19 cellular contexts compared by ENCODE assay signal in genomic region chr4:777520-778262, GRCh38. TPM values are rescaled to one million over a fixed set of nuclear protein-coding genes. Genes with fewer than 3 reads are reported as not detected.
A peak's percentile ranks its signal among the peaks of the same experiment; 100 is the strongest.
DNase-seq lines count a peak whose midpoint lies in the region; ATAC-seq, FAIRE-seq and TF ChIP-seq lines count a peak whose summit lies in the region.
"Had no signal": no experiment of that assay in that cellular context is flagged by ENCODE, and none has a peak within 500 bp of the region (broad histone marks: within the 10 kb centered on the region; RNA-seq: fewer than 3 reads in every experiment).

No MANE protein-coding gene starts in this region.

- peaks cover 52% of the 10 kb centered on the region for H3K36me3 Mint-ChIP-seq in T-helper 1 cell treated with Interleukin-12 subunit alpha and Interleukin-12 subunit beta and Interleukin-4 antibody, amounts not matched to agents 30 μg/mL and 1 μg/mL, for 36 hours (ENCODE audit: low read depth)
- peaks cover 62% of the 10 kb centered on the region for H3K36me3 Mint-ChIP-seq in activated naive CD8-positive, alpha-beta T cell treated with anti-CD3 and anti-CD28 coated beads for 36 hours
- H3K36me3 Mint-ChIP-seq in natural killer cell treated with Interleukin-12 subunit alpha and Interleukin-12 subunit beta and Interleukin-15 and Interleukin-18, amount 100 ng/mL, for 72 hours: peaks cover 24% of the 10 kb centered on the region

- H3K9me3 Mint-ChIP-seq in T-helper 1 cell treated with Interleukin-12 subunit alpha and Interleukin-12 subunit beta and Interleukin-4 antibody, amounts not matched to agents 30 μg/mL and 1 μg/mL, for 36 hours: no peaks in the 10 kb centered on the region
- no peaks in the 10 kb centered on the region for H3K9me3 Mint-ChIP-seq in activated naive CD8-positive, alpha-beta T cell treated with anti-CD3 and anti-CD28 coated beads for 36 hours
- H3K9me3 Mint-ChIP-seq in natural killer cell treated with Interleukin-12 subunit alpha and Interleukin-12 subunit beta and Interleukin-15 and Interleukin-18, amount 100 ng/mL, for 72 hours: no peaks in the 10 kb centered on the region

- no peak for FAIRE-seq in GM12891 (lab: Jason Lieb, UNC)
- no peak for FAIRE-seq in GM19239 (lab: Jason Lieb, UNC)
- FAIRE-seq: urothelium cell line had no signal

- DNase-seq in T-helper 1 cell (no peak), GM12891 (ENCODE audit: insufficient read length, low spot score) (no peak), NCI-H2107 treated with DMSO at 0.1 percent for 48 hours (lab: John Stamatoyannopoulos, UW; ENCODE audit: unreplicated experiment) (no peak), GM19239 (ENCODE audit: insufficient read length, low spot score) (no peak)
- DNase-seq in activated naive CD8-positive, alpha-beta T cell treated with anti-CD3 and anti-CD28 coated beads for 36 hours: no peak
- DNase-seq in natural killer cell treated with Interleukin-12 subunit alpha and Interleukin-12 subunit beta and Interleukin-15 and Interleukin-18, amount 100 ng/mL, for 72 hours (ENCODE audit: low spot score): no peak
- DNase-seq: 8988T; KBM-7; left ventricle myocardium superior; NCI-H1694; NCI-H748 treated with DMSO at 0.1 percent for 48 hours; OCI-M1; SIG-M5; stimulated activated CD4-positive, alpha-beta T cell treated with anti-CD3 and anti-CD28 coated beads, Interleukin-4, amount 100 ng/mL, for 1 hour had no signal

- H3K27ac Mint-ChIP-seq in T-helper 1 cell treated with Interleukin-12 subunit alpha and Interleukin-12 subunit beta and Interleukin-4 antibody, amounts not matched to agents 30 μg/mL and 1 μg/mL, for 36 hours: peak overlapping the region; percentile 20
- peak overlapping the region; percentile 6 for H3K27ac Mint-ChIP-seq in activated naive CD8-positive, alpha-beta T cell treated with anti-CD3 and anti-CD28 coated beads for 36 hours
- H3K27ac Mint-ChIP-seq in natural killer cell treated with Interleukin-12 subunit alpha and Interleukin-12 subunit beta and Interleukin-15 and Interleukin-18, amount 100 ng/mL, for 72 hours: peak overlapping the region; percentile 55 to 68

- H3K4me3 Mint-ChIP-seq in T-helper 1 cell treated with Interleukin-12 subunit alpha and Interleukin-12 subunit beta and Interleukin-4 antibody, amounts not matched to agents 30 μg/mL and 1 μg/mL, for 36 hours: no peak overlapping the region
- no peak overlapping the region for H3K4me3 Mint-ChIP-seq in activated naive CD8-positive, alpha-beta T cell treated with anti-CD3 and anti-CD28 coated beads for 36 hours
- peak overlapping the region; percentile 46 for H3K4me3 Mint-ChIP-seq in natural killer cell treated with Interleukin-12 subunit alpha and Interleukin-12 subunit beta and Interleukin-15 and Interleukin-18, amount 100 ng/mL, for 72 hours

- H3K4me1 Mint-ChIP-seq in T-helper 1 cell treated with Interleukin-12 subunit alpha and Interleukin-12 subunit beta and Interleukin-4 antibody, amounts not matched to agents 30 μg/mL and 1 μg/mL, for 36 hours (ENCODE audit: low read depth): peaks cover 46% of the 10 kb centered on the region
- peaks cover 57% of the 10 kb centered on the region for H3K4me1 Mint-ChIP-seq in activated naive CD8-positive, alpha-beta T cell treated with anti-CD3 and anti-CD28 coated beads for 36 hours
- peaks cover 52 to 56% of the 10 kb centered on the region in 2 donors for H3K4me1 Mint-ChIP-seq in natural killer cell treated with Interleukin-12 subunit alpha and Interleukin-12 subunit beta and Interleukin-15 and Interleukin-18, amount 100 ng/mL, for 72 hours (ENCODE audit: low read depth in 2 of 2)

- H3K27me3 Mint-ChIP-seq in T-helper 1 cell treated with Interleukin-12 subunit alpha and Interleukin-12 subunit beta and Interleukin-4 antibody, amounts not matched to agents 30 μg/mL and 1 μg/mL, for 36 hours (ENCODE audit: low read depth): no peaks in the 10 kb centered on the region
- no peaks in the 10 kb centered on the region for H3K27me3 Mint-ChIP-seq in activated naive CD8-positive, alpha-beta T cell treated with anti-CD3 and anti-CD28 coated beads for 36 hours
- H3K27me3 Mint-ChIP-seq in natural killer cell treated with Interleukin-12 subunit alpha and Interleukin-12 subunit beta and Interleukin-15 and Interleukin-18, amount 100 ng/mL, for 72 hours: no peaks in the 10 kb centered on the region

- TF ChIP-seq POLR2A in GM12891 (IDR thresholded peaks at IDR 0.05; ENCODE audit: low read depth, low read length): no peak

- no peak for ATAC-seq in natural killer cell treated with Interleukin-12 subunit alpha and Interleukin-12 subunit beta and Interleukin-15 and Interleukin-18, amount 100 ng/mL, for 72 hours
- ATAC-seq in HG03175 (IDR thresholded peaks at IDR 0.05; ENCODE audit: unreplicated experiment): no peak
- ATAC-seq: left ventricle myocardium superior, mucosa of descending colon had no signal

TF ChIP-seq in GM12891, 5 proteins besides CTCF, POLR2A, EP300 and RAD21:
- TF ChIP-seq PAX5 (IDR thresholded peaks at IDR 0.05; ENCODE audit: insufficient read depth, low read length, severe bottlenecking) (no peak), POLR2AphosphoS5 (IDR thresholded peaks at IDR 0.05; ENCODE audit: low read depth, low read length) (0 out of 2 replicates have a peak, but pooled peaks have one; percentile 21), SPI1 (IDR thresholded peaks at IDR 0.05; ENCODE audit: low read depth, low read length) (no peak), TAF1 (IDR thresholded peaks at IDR 0.05; ENCODE audit: low read depth, low read length) (no peak), POU2F2 (IDR thresholded peaks at IDR 0.05; ENCODE audit: low read depth, low read length) (no peak)

RNA-seq across cellular contexts. Expression of gene CPLX1, which starts 48.2 kb away (rescaled TPM):
- 0.73 TPM for polyA plus RNA-seq in GM12891 (2012; ENCODE audit: low read depth, missing spikeins)
- under 1 TPM in 1 of 2 experiments, not detected in 1; 0.16 TPM for total RNA-seq in activated naive CD8-positive, alpha-beta T cell treated with anti-CD3 and anti-CD28 coated beads for 36 hours
- total RNA-seq in natural killer cell treated with Interleukin-12 subunit alpha and Interleukin-12 subunit beta and Interleukin-15 and Interleukin-18, amount 100 ng/mL, for 72 hours: not detected
- total RNA-seq: smooth muscle cell had no signal
- polyA plus RNA-seq: smooth muscle cell had no signal

Comparison
In these comparisons a context has a peak if more than half of its experiments do, and no peak if none do; other contexts are left out.
1. H3K27ac Mint-ChIP-seq: peak in every context shown above with its lines; median percentile 62 in natural killer cell treated with Interleukin-12 subunit alpha and Interleukin-12 subunit beta and Interleukin-15 and Interleukin-18, amount 100 ng/mL, for 72 hours; 20 in T-helper 1 cell treated with Interleukin-12 subunit alpha and Interleukin-12 subunit beta and Interleukin-4 antibody, amounts not matched to agents 30 μg/mL and 1 μg/mL, for 36 hours; 6 in activated naive CD8-positive, alpha-beta T cell treated with anti-CD3 and anti-CD28 coated beads for 36 hours.